8 cellular contexts compared by ENCODE assay signal in genomic region chr2:68320118-68320641, GRCh38. TPM values are rescaled to one million over a fixed set of nuclear protein-coding genes. Genes with fewer than 3 reads are reported as not detected.
DNase-seq lines count a peak whose midpoint lies in the region; ATAC-seq and TF ChIP-seq lines count a peak whose summit lies in the region.

No MANE protein-coding gene starts in this region.

- no peaks in the 10 kb centered on the region for H3K9me3 ChIP-seq in GM23248 (ENCODE audit: low read depth)

- H3K27me3 Mint-ChIP-seq in stimulated activated memory B cell treated with anti-CD40 and anti-IgM and Interleukin-4, amounts not matched to agents 10 μg/mL and 1 μg/mL and 100 μg/mL, for 72 hours: peaks cover 40% of the 10 kb centered on the region

- ATAC-seq in stimulated activated memory B cell treated with anti-CD40 and anti-IgM and Interleukin-4, amounts not matched to agents 10 μg/mL and 1 μg/mL and 100 μg/mL, for 72 hours: no peak
- ATAC-seq in GM18861 (IDR thresholded peaks at IDR 0.05; ENCODE audit: unreplicated experiment): no peak
- ATAC-seq in left colon: no peak

- in situ Hi-C loops in GM23248 (cut with MboI) (no loop called here), astrocyte of the cerebellum (cut with HindIII; ENCODE audit: low sequenced_read_pairs) (no loop called here)

- H3K36me3 Mint-ChIP-seq in stimulated activated memory B cell treated with anti-CD40 and anti-IgM and Interleukin-4, amounts not matched to agents 10 μg/mL and 1 μg/mL and 100 μg/mL, for 72 hours: no peaks in the 10 kb centered on the region

- peak overlapping the region; percentile 91 for H3K9ac ChIP-seq in GM23248

- no peak overlapping the region for H3K27ac Mint-ChIP-seq in stimulated activated memory B cell treated with anti-CD40 and anti-IgM and Interleukin-4, amounts not matched to agents 10 μg/mL and 1 μg/mL and 100 μg/mL, for 72 hours

- H3K27ac ChIP-seq in GM23248: peak overlapping the region; percentile 85

- no peaks in the 10 kb centered on the region for H3K9me3 Mint-ChIP-seq in stimulated activated memory B cell treated with anti-CD40 and anti-IgM and Interleukin-4, amounts not matched to agents 10 μg/mL and 1 μg/mL and 100 μg/mL, for 72 hours

- H3F3A ChIP-seq in GM23248 (ENCODE audit: insufficient read depth): no peaks in the 10 kb centered on the region; the same call in 1 of the 2 replicates

- intact Hi-C loops in left colon (cut with DNase I, micrococcal nuclease): no loop called here

- no peaks in the 10 kb centered on the region for H4K20me1 ChIP-seq in GM23248 (ENCODE audit: insufficient read depth)

- 0 out of 2 replicates have a peak, but pooled peaks cover 6% of the 10 kb centered on the region for H3K36me3 ChIP-seq in GM23248 (ENCODE audit: low read depth)

- no peaks in the 10 kb centered on the region for H3K9me2 ChIP-seq in GM23248 (ENCODE audit: insufficient read depth)

- H3K27me3 ChIP-seq in GM23248 (replicated peaks; ENCODE audit: insufficient read depth): no peaks in the 10 kb centered on the region

- DNase-seq in GM23248 (no peak), NCI-H2107 treated with DMSO at 0.1 percent for 48 hours (lab: John Stamatoyannopoulos, UW; ENCODE audit: unreplicated experiment) (peak; percentile 71), astrocyte of the cerebellum (ENCODE audit: low read depth) (no peak), iris pigment epithelial cell (ENCODE audit: low read depth) (peak; percentile 26), HT-29 (ENCODE audit: low spot score) (no peak), left colon (no peak)

- peak overlapping the region; percentile 92 for H2AFZ ChIP-seq in GM23248

- 1 to 7% methylated on average over 11 of the region's 11 CpGs for WGBS in GM23248 (ENCODE audit: low coverage in 1 of 2, low lambda C conversion rate in 2 of 2, missing lambda C conversion rate in 2 of 2), 2 experiments

- peak overlapping the region; percentile 96 for H3K4me2 ChIP-seq in GM23248 (ENCODE audit: unreplicated experiment)

- H3K79me2 ChIP-seq in GM23248 (ENCODE audit: insufficient read depth): peaks cover 43% of the 10 kb centered on the region

- TF ChIP-seq CTCF in astrocyte of the cerebellum (IDR thresholded peaks at IDR 0.05; ENCODE audit: low read depth, low read length, missing control alignments): no peak

- H3K4me3 ChIP-seq in GM23248 (peak overlapping the region; percentile 96), astrocyte of the cerebellum (ENCODE audit: low read depth, low read length) (peak overlapping the region; percentile 84)

- peaks cover 3% of the 10 kb centered on the region; the same call in 1 of the 2 replicates for H3K4me1 ChIP-seq in GM23248 (ENCODE audit: insufficient read depth)

- H3K4me3 Mint-ChIP-seq in stimulated activated memory B cell treated with anti-CD40 and anti-IgM and Interleukin-4, amounts not matched to agents 10 μg/mL and 1 μg/mL and 100 μg/mL, for 72 hours: peak overlapping the region; percentile 66

- peaks cover 19% of the 10 kb centered on the region for H3K4me1 Mint-ChIP-seq in stimulated activated memory B cell treated with anti-CD40 and anti-IgM and Interleukin-4, amounts not matched to agents 10 μg/mL and 1 μg/mL and 100 μg/mL, for 72 hours

RNA-seq across cellular contexts. Expression of gene CNRIP1, which starts 0.4 kb away (rescaled TPM):
- total RNA-seq in GM23248 (2014; rRNA removed; shearing (Covaris generic)): 21.8 and 37.7 TPM in 2 replicates
- 38.7 and 41.5 TPM in 2 replicates for polyA plus RNA-seq in GM23248 (2016; fragmentation: Nextera tagmentation; extraction: Ambion mirVana)
- not detected in 2 replicates for total RNA-seq in HT-29 (2014; rRNA removed; shearing (Covaris generic))
- 1 to 10 TPM; 3.1 to 8.0 TPM for total RNA-seq in left colon

RNA-seq across cellular contexts. Expression of gene PLEK, which starts 44.9 kb away (rescaled TPM):
- not detected in 2 replicates for total RNA-seq in GM23248 (2014; rRNA removed; shearing (Covaris generic))
- 0.15 and 0.39 TPM in 2 replicates for polyA plus RNA-seq in GM23248 (2016; fragmentation: Nextera tagmentation; extraction: Ambion mirVana)
- not detected in 2 replicates for total RNA-seq in HT-29 (2014; rRNA removed; shearing (Covaris generic))
- 1 to 10 TPM; 2.6 to 7.8 TPM for total RNA-seq in left colon

Comparison
In these comparisons a context has a peak if more than half of its experiments do, and no peak if none do; other contexts are left out.
1. DNase-seq: peak in NCI-H2107 treated with DMSO at 0.1 percent for 48 hours (single experiment) and iris pigment epithelial cell (single experiment); none in GM23248 (single experiment), astrocyte of the cerebellum (single experiment), HT-29 (single experiment) and left colon (0 of 2).